1 cellular context compared by ENCODE assay signal in genomic region chr2:33597026-33597425, GRCh38.
TF ChIP-seq lines count a peak whose summit lies in the region.

No MANE protein-coding gene starts in this region.

TF ChIP-seq in endothelial cell of umbilical vein, 7 proteins besides CTCF, POLR2A, EP300 and RAD21 (continued from another document):
- TF ChIP-seq EZH2 (IDR thresholded peaks at IDR 0.05; ENCODE audit: borderline replicate concordance, low read depth, low read length, severe bottlenecking) (no peak), MAX (IDR thresholded peaks at IDR 0.05; ENCODE audit: insufficient read depth, insufficient read length) (no peak)
